Comparison of ENCODE assay signal across 23 cellular contexts in the genomic region with DNA sequence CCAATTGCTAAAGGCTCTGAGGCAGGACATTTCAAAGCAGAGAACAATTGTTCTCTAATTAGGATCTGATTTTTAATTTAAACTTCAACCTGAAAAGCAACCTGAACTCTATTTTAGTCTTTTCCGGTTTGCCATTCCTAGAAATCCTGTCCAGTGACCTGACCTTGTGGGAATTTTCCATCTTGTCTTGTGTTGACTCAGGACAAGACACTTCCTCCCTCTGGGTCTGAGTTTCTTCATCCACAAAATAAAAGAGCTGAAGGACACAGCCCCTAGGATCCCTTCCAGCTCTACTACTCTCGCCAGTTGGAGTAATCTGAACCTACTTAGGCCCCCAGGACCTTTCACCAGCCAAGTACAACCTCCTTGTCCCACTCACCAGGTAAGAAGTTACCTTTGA.
DNase-seq lines count a peak whose midpoint lies in the region; ATAC-seq, FAIRE-seq and TF ChIP-seq lines count a peak whose summit lies in the region.
"Had no signal": no experiment of that assay in that cellular context is flagged by ENCODE, and none has a peak within 500 bp of the region (broad histone marks: within the 10 kb centered on the region; RNA-seq: fewer than 3 reads in every experiment).

No MANE protein-coding gene starts in this region.

- no peak overlapping the region for H3K23ac ChIP-seq in H1 (ENCODE audit: insufficient read length)

- no peak overlapping the region for H2AK5ac ChIP-seq in H1 (ENCODE audit: low read depth, low read length)

- H3K18ac ChIP-seq in H1 (ENCODE audit: extremely low read depth, low read length), result no peak overlapping the region

- H4K91ac ChIP-seq in H1 (replicated peaks; ENCODE audit: insufficient read length, low read length), result no peak overlapping the region

- H2AFZ ChIP-seq in KMS-11 (ENCODE audit: low read depth), result peak overlapping the region; percentile 54; the same call in 1 of the 2 replicates
- H2AFZ ChIP-seq in H1 (ENCODE audit: low read length), result peak overlapping the region; percentile 20; the same call in 1 of the 2 replicates

- no peak overlapping the region for H2BK12ac ChIP-seq in H1 (ENCODE audit: low read depth, low read length)

- no peak overlapping the region for H3K14ac ChIP-seq in H1 (ENCODE audit: insufficient read length)

- no peak overlapping the region for H3K4me2 ChIP-seq in KMS-11
- H3K4me2 ChIP-seq in H1 (ENCODE audit: insufficient read depth in 1 of 2, low read depth in 2 of 2, low read length in 2 of 2), result no peak overlapping the region

- peaks cover 2% of the 10 kb centered on the region; the same call in 1 of the 2 replicates for H3K23me2 ChIP-seq in H1 (ENCODE audit: low read depth, low read length)

- no peaks in the 10 kb centered on the region for H3K9me3 Mint-ChIP-seq in stimulated activated naive B cell treated with anti-CD40 and anti-IgM and Interleukin-4, amounts not matched to agents 10 μg/mL and 1 μg/mL and 100 μg/mL, for 72 hours
- H3K9me3 Mint-ChIP-seq: activated T-helper 1 cell treated with anti-CD3 and anti-CD28 coated beads, Interleukin-12 subunit alpha, Interleukin-12 subunit beta, Interleukin-2, Interleukin-4 antibody, amounts not matched to agents 30 ng/mL and 10 ng/mL and 1 ng/mL, durations not matched to agents 14 hours and 24 hours and 36 hours; T-helper 2 cell treated with Interferon-gamma antibody and Interleukin-4, amounts not matched to agents 5 μg/mL and 100 μg/mL, for 36 hours had no signal

- peaks cover 15% of the 10 kb centered on the region for H3K4me1 ChIP-seq in left ventricle myocardium inferior
- H3K4me1 ChIP-seq in right atrium auricular region, result peaks cover 0 to 15% of the 10 kb centered on the region in 2 donors
- H3K4me1 ChIP-seq in KMS-11 (ENCODE audit: low read depth, poor library complexity, severe bottlenecking), result peaks cover 57% of the 10 kb centered on the region
- H3K4me1 ChIP-seq in H1 (replicated peaks in 1 of 4; ENCODE audit: control insufficient read depth in 3 of 4, insufficient read depth in 4 of 4, low read length in 3 of 4), result peaks cover 0 to 6% (median 2%) of the 10 kb centered on the region in 4 experiments; a peak in 4 of 7 replicates
- peaks cover 3% of the 10 kb centered on the region for H3K4me1 ChIP-seq in testis

- H3K36me3 Mint-ChIP-seq in stimulated activated naive B cell treated with anti-CD40 and anti-IgM and Interleukin-4, amounts not matched to agents 10 μg/mL and 1 μg/mL and 100 μg/mL, for 72 hours, result no peaks in the 10 kb centered on the region

- no peak overlapping the region for H4K8ac ChIP-seq in H1 (ENCODE audit: extremely low read depth, insufficient read depth, low read length)

- TF ChIP-seq CTCF in left ventricle myocardium inferior (IDR thresholded peaks at IDR 0.05; ENCODE audit: borderline replicate concordance) (no peak), right atrium auricular region (IDR thresholded peaks at IDR 0.05) (no peak), KMS-11 (conservative IDR thresholded peaks at IDR 0.05; ENCODE audit: low read depth, low read length) (no peak), H1 (IDR thresholded peaks at IDR 0.05; ENCODE audit: control extremely low read depth in 1 of 3, insufficient read depth in 1 of 3, low read depth in 1 of 3, low read length in 3 of 3) (no peak), testis (IDR thresholded peaks at IDR 0.05) (no peak)

- no peak overlapping the region for H3K9ac ChIP-seq in KMS-11
- no peak overlapping the region for H3K9ac ChIP-seq in H1 (replicated peaks in 1 of 4; ENCODE audit: extremely low read depth in 1 of 4, low read depth in 3 of 4, low read length in 3 of 4)

- no peak for DNase-seq in left ventricle myocardium inferior
- DNase-seq in right atrium auricular region (ENCODE audit: low spot score), result no peak
- DNase-seq in H1 (ENCODE audit: low read depth in 1 of 2, low spot score in 2 of 2), result no peak
- no peak for DNase-seq in stimulated activated naive B cell treated with anti-CD40 and anti-IgM and Interleukin-4, amounts not matched to agents 10 μg/mL and 1 μg/mL and 100 μg/mL, for 72 hours
- DNase-seq in activated CD8-positive, alpha-beta memory T cell treated with anti-CD3 and anti-CD28 coated beads for 24 hours, result no peak
- no peak for DNase-seq in NCI-H2196 (lab: John Stamatoyannopoulos, UW; ENCODE audit: unreplicated experiment)
- DNase-seq in testis, result no peak
- DNase-seq: activated CD4-positive, alpha-beta T cell treated with anti-CD3 and anti-CD28 coated beads, Interleukin-2, amount 50 U/mL, for 48 hours; DMS 273 treated with DMSO at 0.1 percent for 48 hours; erythroblast; islet precursor cell; KBM-7; NCI-H1417; NCI-H345; pancreas; SHP77 treated with DMSO at 0.1 percent for 48 hours; spleen; stomach had no signal

- TF ChIP-seq POLR2A in H1 (IDR thresholded peaks at IDR 0.05; ENCODE audit: control extremely low read depth in 1 of 2, low read depth in 2 of 2, low read length in 2 of 2) (no peak), testis (IDR thresholded peaks at IDR 0.05) (no peak)

- no peak overlapping the region for H3K4me3 Mint-ChIP-seq in stimulated activated naive B cell treated with anti-CD40 and anti-IgM and Interleukin-4, amounts not matched to agents 10 μg/mL and 1 μg/mL and 100 μg/mL, for 72 hours
- H3K4me3 Mint-ChIP-seq: activated T-helper 1 cell treated with anti-CD3 and anti-CD28 coated beads, Interleukin-12 subunit alpha, Interleukin-12 subunit beta, Interleukin-2, Interleukin-4 antibody, amounts not matched to agents 30 ng/mL and 10 ng/mL and 1 ng/mL, durations not matched to agents 14 hours and 24 hours and 36 hours; T-helper 2 cell treated with Interferon-gamma antibody and Interleukin-4, amounts not matched to agents 5 μg/mL and 100 μg/mL, for 36 hours had no signal

- H4K5ac ChIP-seq in H1 (ENCODE audit: insufficient read length, low read depth, low read length), result no peak overlapping the region

- CTCF ChIA-PET in H1 (lab: Charles Lee; ENCODE audit: partially characterized antibody), result interaction anchor here (0.6 to 5.5 kb wide), 27 partner anchors 8 to 424 kb away, joined by 3 to 72 read pairs (median 6); a partner anchor contains a TSS

- FAIRE-seq in H1 (lab: Jason Lieb, UNC), result no peak
- FAIRE-seq: astrocyte, pancreas had no signal

- H2BK5ac ChIP-seq in H1 (ENCODE audit: low read depth, low read length), result no peak overlapping the region

- H3K27ac ChIP-seq in left ventricle myocardium inferior (replicated peaks) (peak overlapping the region; percentile 57), right atrium auricular region (no peak overlapping the region), KMS-11 (no peak overlapping the region), H1 (ENCODE audit: low read depth, low read length) (no peak overlapping the region), testis (no peak overlapping the region)
- H3K27ac ChIP-seq: coronary artery, pancreas, stomach had no signal

- H3K4me1 Mint-ChIP-seq in stimulated activated naive B cell treated with anti-CD40 and anti-IgM and Interleukin-4, amounts not matched to agents 10 μg/mL and 1 μg/mL and 100 μg/mL, for 72 hours, result peaks cover 14 to 30% of the 10 kb centered on the region in 2 donors

- POLR2A ChIA-PET in H1 (lab: Charles Lee; ENCODE audit: partially characterized antibody), result no interaction called here

- H3K9me3 ChIP-seq in left ventricle myocardium inferior (replicated peaks) (no peaks in the 10 kb centered on the region), right atrium auricular region (no peaks in the 10 kb centered on the region), H1 (ENCODE audit: insufficient read depth in 2 of 2, low read depth in 1 of 2, low read length in 1 of 2) (no peaks in the 10 kb centered on the region), testis (no peaks in the 10 kb centered on the region)
- H3K9me3 ChIP-seq: pancreas, spleen, stomach had no signal

- peak overlapping the region; percentile 43 for H3K27ac Mint-ChIP-seq in stimulated activated naive B cell treated with anti-CD40 and anti-IgM and Interleukin-4, amounts not matched to agents 10 μg/mL and 1 μg/mL and 100 μg/mL, for 72 hours
- H3K27ac Mint-ChIP-seq: activated T-helper 1 cell treated with anti-CD3 and anti-CD28 coated beads, Interleukin-12 subunit alpha, Interleukin-12 subunit beta, Interleukin-2, Interleukin-4 antibody, amounts not matched to agents 30 ng/mL and 10 ng/mL and 1 ng/mL, durations not matched to agents 14 hours and 24 hours and 36 hours had no signal

- no peak overlapping the region for H3K56ac ChIP-seq in H1 (replicated peaks; ENCODE audit: insufficient read length, low read depth, low read length)

- peaks cover 0 to 10% of the 10 kb centered on the region in 2 donors for H3K27me3 Mint-ChIP-seq in stimulated activated naive B cell treated with anti-CD40 and anti-IgM and Interleukin-4, amounts not matched to agents 10 μg/mL and 1 μg/mL and 100 μg/mL, for 72 hours

- TF ChIP-seq EP300 in H1 (IDR thresholded peaks at IDR 0.05; ENCODE audit: borderline replicate concordance in 1 of 2, low read depth in 2 of 2, low read length in 2 of 2), result no peak

- no peak for ATAC-seq in stimulated activated naive B cell treated with anti-CD40 and anti-IgM and Interleukin-4, amounts not matched to agents 10 μg/mL and 1 μg/mL and 100 μg/mL, for 72 hours (replicated peaks)

- TF ChIP-seq RAD21 in H1 (IDR thresholded peaks at IDR 0.05 in 1 of 2, conservative IDR thresholded peaks at IDR 0.05 in 1 of 2; ENCODE audit: low read depth in 2 of 2, low read length in 2 of 2), result no peak

- WGBS in H1 (ENCODE audit: extremely low coverage in 1 of 2, insufficient coverage in 1 of 2, insufficient read length in 1 of 2, insufficient replicate concordance in 2 of 2, low coverage in 1 of 2, low lambda C conversion rate in 2 of 2, missing lambda C conversion rate in 1 of 2), 2 experiments, result 93% methylated on average over 2 of the region's 2 CpGs; no CpG with 5 or more reads in 1 of the 2 experiments
- 56 to 62% methylated on average over 2 of the region's 2 CpGs for WGBS in testis, 2 donors

- no peaks in the 10 kb centered on the region for H4K20me1 ChIP-seq in KMS-11 (ENCODE audit: insufficient read depth)
- no peaks in the 10 kb centered on the region for H4K20me1 ChIP-seq in H1 (replicated peaks in 1 of 2; ENCODE audit: control insufficient read depth in 1 of 2, insufficient read depth in 2 of 2, low read length in 2 of 2)

- intact Hi-C loops in left ventricle myocardium inferior (cut with micrococcal nuclease) (no loop called here), testis (cut with DNase I; ENCODE audit: low total_unique reads) (no loop called here)

- no peaks in the 10 kb centered on the region for H3K79me2 ChIP-seq in KMS-11 (ENCODE audit: insufficient read depth, low read depth)
- H3K79me2 ChIP-seq in H1 (ENCODE audit: control insufficient read depth in 1 of 2, insufficient read depth in 2 of 2, low read length in 2 of 2), result no peaks in the 10 kb centered on the region

- H3K27me3 ChIP-seq in left ventricle myocardium inferior (ENCODE audit: low read depth), result peaks cover 14% of the 10 kb centered on the region
- no peaks in the 10 kb centered on the region for H3K27me3 ChIP-seq in right atrium auricular region
- no peaks in the 10 kb centered on the region for H3K27me3 ChIP-seq in KMS-11 (ENCODE audit: insufficient read depth, low read depth)
- 0 out of 7 replicates have a peak, but pooled peaks cover 0 to under 1% (median 0%) of the 10 kb centered on the region in 4 experiments for H3K27me3 ChIP-seq in H1 (replicated peaks in 1 of 4; ENCODE audit: control insufficient read depth in 3 of 4, extremely low read depth in 1 of 4, insufficient read depth in 3 of 4, low read length in 3 of 4)
- H3K27me3 ChIP-seq in testis, result no peaks in the 10 kb centered on the region
- H3K27me3 ChIP-seq: pancreas, spleen, stomach had no signal

- no peak overlapping the region for H2BK120ac ChIP-seq in H1 (replicated peaks; ENCODE audit: low read depth, low read length)

- H3K4ac ChIP-seq in H1 (replicated peaks; ENCODE audit: insufficient read length, low read depth, low read length), result no peak overlapping the region

- H3K4me3 ChIP-seq in left ventricle myocardium inferior (no peak overlapping the region), right atrium auricular region (no peak overlapping the region), KMS-11 (IDR thresholded peaks at IDR 0.05; ENCODE audit: insufficient read depth, low read depth, low read length) (no peak overlapping the region), H1 (ENCODE audit: extremely low read depth in 1 of 4, insufficient read depth in 2 of 4, low read depth in 3 of 4, low read length in 4 of 4) (no peak overlapping the region), testis (no peak overlapping the region)
- H3K4me3 ChIP-seq: coronary artery, pancreas, spleen, stomach had no signal

- H2BK15ac ChIP-seq in H1 (ENCODE audit: low read length), result 0 out of 2 replicates have a peak overlapping the region, but pooled peaks have one; percentile 16

- no peaks in the 10 kb centered on the region for H3K79me1 ChIP-seq in H1 (ENCODE audit: low read depth, low read length)

- H3K36me3 ChIP-seq in left ventricle myocardium inferior (no peaks in the 10 kb centered on the region), right atrium auricular region (no peaks in the 10 kb centered on the region), KMS-11 (ENCODE audit: insufficient read depth) (no peaks in the 10 kb centered on the region), H1 (ENCODE audit: control insufficient read depth in 2 of 4, insufficient read depth in 4 of 4, low read length in 3 of 4) (no peaks in the 10 kb centered on the region), testis (ENCODE audit: low read depth, missing control alignments) (no peaks in the 10 kb centered on the region)
- H3K36me3 ChIP-seq: pancreas, spleen, stomach had no signal

- no peak overlapping the region for H2BK20ac ChIP-seq in H1 (ENCODE audit: low read length)
